In the genomic region with DNA sequence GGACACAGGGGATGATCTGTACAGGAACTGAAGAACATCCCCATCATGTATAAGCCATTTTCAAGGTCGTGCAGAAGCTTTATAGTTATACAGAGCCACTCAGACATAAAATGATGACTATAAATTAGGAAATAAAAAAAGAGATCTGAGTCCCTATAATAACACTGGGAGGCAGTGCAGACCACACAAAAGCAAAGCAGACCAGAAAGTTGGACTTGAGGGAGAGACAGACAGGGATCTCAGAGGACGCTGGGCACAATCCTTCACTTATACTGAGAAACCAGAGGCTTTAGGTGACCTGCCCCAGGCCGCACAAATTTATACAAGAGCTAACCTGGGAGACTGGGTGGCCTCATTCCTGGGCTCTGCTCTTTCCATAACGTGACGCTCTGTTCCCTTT, we compare ENCODE assay signal across 8 cellular contexts.
DNase-seq lines count a peak whose midpoint lies in the region; ATAC-seq and TF ChIP-seq lines count a peak whose summit lies in the region.

No MANE protein-coding gene starts in this region.

- H2BK120ac ChIP-seq in trophoblast cell (ENCODE audit: insufficient read depth, low read length, poor library complexity) = no peak overlapping the region

- no peaks in the 10 kb centered on the region for H3K27me3 ChIP-seq in PC-3 (ENCODE audit: low read length)
- no peaks in the 10 kb centered on the region for H3K27me3 ChIP-seq in trophoblast cell (ENCODE audit: insufficient read depth, low read length)
- H3K27me3 ChIP-seq in sigmoid colon = peaks cover 0 to 7% (median 0%) of the 10 kb centered on the region in 3 donors

- CTCF ChIA-PET in PC-3 (lab: Charles Lee) = interaction anchor here (0.6 kb wide), 1 partner anchor 282 kb away, joined by 6 read pairs; no protein-coding TSS in a partner anchor

- ATAC-seq in activated T-cell treated with anti-CD3 and anti-CD28 coated beads, Interleukin-2, amount 50 U/mL, for 72 hours (replicated peaks in 1 of 2) = peak in 1 of 2 donors; percentile 13
- ATAC-seq in PC-3 (peak; percentile 35), GM21619 (IDR thresholded peaks at IDR 0.05; ENCODE audit: unreplicated experiment) (no peak)

- no peak for DNase-seq in activated T-cell treated with anti-CD3 and anti-CD28 coated beads, Interleukin-2, amount 50 U/mL, for 72 hours
- no peak for DNase-seq in activated T-cell treated with anti-CD3 and anti-CD28 coated beads, Interleukin-2, amount 50 U/mL, for 48 hours
- peak; percentile 41 for DNase-seq in PC-3
- no peak for DNase-seq in epithelial cell of proximal tubule (ENCODE audit: low read depth)
- no peak for DNase-seq in trophoblast cell
- DNase-seq in activated CD4-positive, alpha-beta T cell treated with anti-CD3 and anti-CD28 coated beads, Interleukin-2, amount 50 U/mL, for 48 hours = no peak
- no peak for DNase-seq in sigmoid colon

- H2AFZ ChIP-seq in PC-3 (ENCODE audit: low read length) (no peak overlapping the region), trophoblast cell (ENCODE audit: insufficient read depth, low read length, poor library complexity) (no peak overlapping the region)

- POLR2A ChIA-PET in PC-3 (lab: Charles Lee; ENCODE audit: unreplicated experiment) = interaction anchor here (0.6 kb wide), 1 partner anchor 68 kb away, joined by 4 read pairs; no protein-coding TSS in a partner anchor

- H4K20me1 ChIP-seq in PC-3 (ENCODE audit: low read length) = no peaks in the 10 kb centered on the region

- intact Hi-C loops in PC-3 (cut with micrococcal nuclease) (loop anchor here (1.0 to 10.0 kb wide), 5 partner anchors 105 to 512 kb away; a partner anchor contains a TSS), sigmoid colon (cut with DNase I) (no loop called here)

- peak overlapping the region; percentile 74 for H4K91ac ChIP-seq in trophoblast cell (ENCODE audit: low read depth, low read length)

- H3K9ac ChIP-seq in PC-3 (ENCODE audit: low read length) (no peak overlapping the region), trophoblast cell (ENCODE audit: low read length) (no peak overlapping the region)

- no peaks in the 10 kb centered on the region for H3F3A ChIP-seq in PC-3 (ENCODE audit: low read length, unreplicated experiment)

- no peaks in the 10 kb centered on the region for H3K9me2 ChIP-seq in PC-3 (replicated peaks; ENCODE audit: low read length)

- H3K9me3 ChIP-seq in PC-3 (ENCODE audit: low read length) (no peaks in the 10 kb centered on the region), trophoblast cell (ENCODE audit: insufficient read depth, low read depth, low read length) (no peaks in the 10 kb centered on the region), sigmoid colon (no peaks in the 10 kb centered on the region)

- H3K9me3 Mint-ChIP-seq in activated T-cell treated with anti-CD3 and anti-CD28 coated beads, Interleukin-2, amount 50 U/mL, for 72 hours = no peaks in the 10 kb centered on the region

- H3K4me2 ChIP-seq in PC-3 (ENCODE audit: low read length) (no peak overlapping the region), trophoblast cell (ENCODE audit: low read length) (no peak overlapping the region)

- no peak overlapping the region for H3K4me3 Mint-ChIP-seq in activated T-cell treated with anti-CD3 and anti-CD28 coated beads, Interleukin-2, amount 50 U/mL, for 72 hours

- H2BK5ac ChIP-seq in trophoblast cell (ENCODE audit: low read depth, low read length, poor library complexity) = peak overlapping the region; percentile 52

- H3K36me3 Mint-ChIP-seq in activated T-cell treated with anti-CD3 and anti-CD28 coated beads, Interleukin-2, amount 50 U/mL, for 72 hours (ENCODE audit: insufficient read depth in 2 of 2) = peaks cover 6 to 22% of the 10 kb centered on the region in 2 donors

- H3K23ac ChIP-seq in trophoblast cell (ENCODE audit: low read length) = no peak overlapping the region

- WGBS in trophoblast cell (ENCODE audit: extremely low coverage, insufficient coverage, insufficient read length) = no CpG with 5 or more reads among the region's 5 CpGs
- 55 to 66% methylated on average over 5 of the region's 5 CpGs for WGBS in sigmoid colon, 2 donors

- TF ChIP-seq CTCF in PC-3 (conservative IDR thresholded peaks at IDR 0.05; ENCODE audit: low read depth, low read length) (peak; percentile 54), epithelial cell of proximal tubule (conservative IDR thresholded peaks at IDR 0.05; ENCODE audit: low read depth, low read length) (peak; percentile 67), sigmoid colon (IDR thresholded peaks at IDR 0.05) (no peak)

- H2BK12ac ChIP-seq in trophoblast cell (ENCODE audit: low read length) = peak overlapping the region; percentile 54

- no peak overlapping the region for H3K27ac ChIP-seq in PC-3 (ENCODE audit: low read length)
- no peak overlapping the region for H3K27ac ChIP-seq in trophoblast cell (ENCODE audit: low read depth, low read length)
- no peak overlapping the region for H3K27ac ChIP-seq in sigmoid colon

- H3K36me3 ChIP-seq in PC-3 (ENCODE audit: low read depth, low read length) (no peaks in the 10 kb centered on the region), trophoblast cell (ENCODE audit: control insufficient read depth in 1 of 2, insufficient read depth in 2 of 2, low read length in 2 of 2) (no peaks in the 10 kb centered on the region), sigmoid colon (no peaks in the 10 kb centered on the region)

- no peak overlapping the region for H3K14ac ChIP-seq in trophoblast cell (ENCODE audit: low read length)

- no TSS peak for BruUV-seq in PC-3 (replicated peaks; lab: Mats Ljungman, UMichigan)

- no peak overlapping the region for H4K12ac ChIP-seq in trophoblast cell (ENCODE audit: low read depth, low read length)

- H3K4me1 ChIP-seq in PC-3 (ENCODE audit: insufficient read depth, low read length) (peaks cover 16% of the 10 kb centered on the region), trophoblast cell (ENCODE audit: control insufficient read depth in 1 of 2, insufficient read depth in 2 of 2, low read length in 2 of 2) (peaks cover 17 to 18% of the 10 kb centered on the region in 2 experiments), sigmoid colon (no peaks in the 10 kb centered on the region)

- H3K4me3 ChIP-seq in PC-3 (ENCODE audit: low read length) (no peak overlapping the region), epithelial cell of proximal tubule (ENCODE audit: low read depth, low read length) (no peak overlapping the region), trophoblast cell (ENCODE audit: low read depth, low read length) (no peak overlapping the region), sigmoid colon (no peak overlapping the region)

- no peak for TF ChIP-seq EP300 in sigmoid colon (IDR thresholded peaks at IDR 0.05)

- H3K79me2 ChIP-seq in PC-3 (ENCODE audit: low read length) (no peaks in the 10 kb centered on the region), trophoblast cell (ENCODE audit: control insufficient read depth, insufficient read depth, low read length, poor library complexity) (no peaks in the 10 kb centered on the region)

- peaks cover 9% of the 10 kb centered on the region for H3K79me1 ChIP-seq in trophoblast cell (ENCODE audit: low read length)

- no peaks in the 10 kb centered on the region for H3K27me3 Mint-ChIP-seq in activated T-cell treated with anti-CD3 and anti-CD28 coated beads, Interleukin-2, amount 50 U/mL, for 72 hours (ENCODE audit: low read depth)

- no peak overlapping the region for H3K18ac ChIP-seq in trophoblast cell (ENCODE audit: low read length)

- H2AK5ac ChIP-seq in trophoblast cell (ENCODE audit: low read length) = no peak overlapping the region

- H3K27ac Mint-ChIP-seq in activated T-cell treated with anti-CD3 and anti-CD28 coated beads, Interleukin-2, amount 50 U/mL, for 72 hours = peak overlapping the region; percentile 39

- H3K4ac ChIP-seq in trophoblast cell (ENCODE audit: low read depth, low read length) = no peak overlapping the region

- H3K4me1 Mint-ChIP-seq in activated T-cell treated with anti-CD3 and anti-CD28 coated beads, Interleukin-2, amount 50 U/mL, for 72 hours (ENCODE audit: low read depth) = peaks cover 62% of the 10 kb centered on the region

- TF ChIP-seq POLR2A in sigmoid colon (IDR thresholded peaks at IDR 0.05) = no peak

- no peak overlapping the region for H4K8ac ChIP-seq in trophoblast cell (ENCODE audit: low read depth, low read length)

Comparison
In these comparisons a context has a peak if more than half of its experiments do, and no peak if none do; other contexts are left out.
1. CTCF ChIP-seq: peak in PC-3 (single experiment) and epithelial cell of proximal tubule (single experiment); none in sigmoid colon (0 of 4).